ENCODE assay signal across 15 cellular contexts in the genomic region with DNA sequence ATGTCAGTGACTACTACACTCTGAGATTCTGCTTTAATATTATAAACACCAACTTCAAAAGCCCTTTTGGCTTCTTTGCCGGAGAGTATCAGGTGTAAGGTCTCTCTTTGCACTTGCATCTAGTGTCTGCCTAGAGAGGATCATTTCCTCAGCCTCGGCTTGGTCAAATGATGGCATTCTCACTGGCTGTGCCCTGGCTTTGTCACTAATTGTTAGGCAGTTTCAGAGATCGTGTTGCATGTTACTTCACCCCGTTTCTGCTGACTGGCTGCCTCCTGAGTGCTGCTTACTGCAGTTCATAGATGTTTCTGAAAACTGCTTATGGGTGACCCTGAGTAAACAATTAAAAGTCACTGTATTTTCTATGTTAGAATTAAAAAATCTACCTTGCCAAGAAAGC.
DNase-seq lines count a peak whose midpoint lies in the region; ATAC-seq and TF ChIP-seq lines count a peak whose summit lies in the region.
"Had no signal": no experiment of that assay in that cellular context is flagged by ENCODE, and none has a peak within 500 bp of the region (broad histone marks: within the 10 kb centered on the region; RNA-seq: fewer than 3 reads in every experiment).

No MANE protein-coding gene starts in this region.

- POLR2A ChIA-PET in HEK293 (lab: Yijun Ruan, JAX): no interaction called here

- TF ChIP-seq CTCF in HEK293 (tag by site-specific recombination; IDR thresholded peaks at IDR 0.05): no peak

- no peaks in the 10 kb centered on the region for H3K36me3 ChIP-seq in HEK293 (ENCODE audit: control insufficient read depth in 2 of 2, insufficient read depth in 1 of 2, low read length in 2 of 2)
- no peaks in the 10 kb centered on the region for H3K36me3 ChIP-seq in iPS-20b (ENCODE audit: insufficient read depth, low read depth, low read length)
- H3K36me3 ChIP-seq: upper lobe of left lung had no signal

- no peak for ATAC-seq in HG02678 (IDR thresholded peaks at IDR 0.05; ENCODE audit: unreplicated experiment)
- ATAC-seq: HCT116 had no signal

- no peaks in the 10 kb centered on the region for H3K9me3 ChIP-seq in HEK293 (ENCODE audit: control insufficient read depth, insufficient read depth, low read depth, low read length)
- no peaks in the 10 kb centered on the region for H3K9me3 ChIP-seq in iPS-20b (ENCODE audit: insufficient read depth, low read depth, low read length)
- H3K9me3 ChIP-seq: upper lobe of left lung had no signal

- H3K27ac ChIP-seq in HEK293 (ENCODE audit: extremely low read depth, low read depth, low read length) (no peak overlapping the region), iPS-20b (ENCODE audit: low read length) (no peak overlapping the region)
- H3K27ac ChIP-seq: RWPE1 had no signal

- DNase-seq in amygdala (lab: John Stamatoyannopoulos, UW) (peak in 29 of 56 donors; percentile 4 to 65 (median 23)), stromal cell of bone marrow (ENCODE audit: low read depth) (peak; percentile 25), NCI-H2227 (lab: John Stamatoyannopoulos, UW; ENCODE audit: unreplicated experiment) (no peak), NCI-H526 (lab: John Stamatoyannopoulos, UW) (no peak)
- DNase-seq: activated CD4-positive, alpha-beta T cell treated with anti-CD3 and anti-CD28 coated beads for 1 hour; activated naive CD4-positive, alpha-beta T cell treated with Interleukin-2 at 50 U/mL for 16 hours; DND-41; effector memory CD4-positive, alpha-beta T cell; NCI-H1694 had no signal

- CTCF ChIA-PET in HEK293 (lab: Yijun Ruan, JAX): interaction anchor here (0.9 to 1.0 kb wide), 2 partner anchors 35 to 38 kb away, joined by 4 read pairs; no protein-coding TSS in a partner anchor

- H3K27me3 ChIP-seq in iPS-20b (ENCODE audit: insufficient read depth, low read length): no peaks in the 10 kb centered on the region
- H3K27me3 ChIP-seq: upper lobe of left lung had no signal

- peak overlapping the region; percentile 26; the same call in 1 of the 2 replicates for H3K9ac ChIP-seq in iPS-20b (ENCODE audit: low read depth, low read length)

- H3K4me3 ChIP-seq in HEK293 (ENCODE audit: low read depth, low read length) (no peak overlapping the region), iPS-20b (ENCODE audit: low read length) (no peak overlapping the region)
- H3K4me3 ChIP-seq: upper lobe of left lung had no signal

- H3K4me1 ChIP-seq in HEK293 (ENCODE audit: control insufficient read depth, insufficient read depth, low read length) (peaks cover 6% of the 10 kb centered on the region), iPS-20b (ENCODE audit: insufficient read depth, low read length) (peaks cover 16% of the 10 kb centered on the region)

TF ChIP-seq in HEK293, 187 proteins besides CTCF, POLR2A, EP300 and RAD21:
- TF ChIP-seq ZFP69B (tag by site-specific recombination; IDR thresholded peaks at IDR 0.05) (no peak), ZNF341 (tag by site-specific recombination; IDR thresholded peaks at IDR 0.05; ENCODE audit: low read depth) (no peak), ZNF174 (tag by site-specific recombination; IDR thresholded peaks at IDR 0.05) (no peak), ZFP37 (tag by site-specific recombination; IDR thresholded peaks at IDR 0.05) (no peak), ZBTB48 (tag by site-specific recombination; IDR thresholded peaks at IDR 0.05) (no peak), KLF10 (tag by site-specific recombination; IDR thresholded peaks at IDR 0.05) (no peak), KLF16 (tag by site-specific recombination; IDR thresholded peaks at IDR 0.05) (no peak)
- TF ChIP-seq, protein P1, sequence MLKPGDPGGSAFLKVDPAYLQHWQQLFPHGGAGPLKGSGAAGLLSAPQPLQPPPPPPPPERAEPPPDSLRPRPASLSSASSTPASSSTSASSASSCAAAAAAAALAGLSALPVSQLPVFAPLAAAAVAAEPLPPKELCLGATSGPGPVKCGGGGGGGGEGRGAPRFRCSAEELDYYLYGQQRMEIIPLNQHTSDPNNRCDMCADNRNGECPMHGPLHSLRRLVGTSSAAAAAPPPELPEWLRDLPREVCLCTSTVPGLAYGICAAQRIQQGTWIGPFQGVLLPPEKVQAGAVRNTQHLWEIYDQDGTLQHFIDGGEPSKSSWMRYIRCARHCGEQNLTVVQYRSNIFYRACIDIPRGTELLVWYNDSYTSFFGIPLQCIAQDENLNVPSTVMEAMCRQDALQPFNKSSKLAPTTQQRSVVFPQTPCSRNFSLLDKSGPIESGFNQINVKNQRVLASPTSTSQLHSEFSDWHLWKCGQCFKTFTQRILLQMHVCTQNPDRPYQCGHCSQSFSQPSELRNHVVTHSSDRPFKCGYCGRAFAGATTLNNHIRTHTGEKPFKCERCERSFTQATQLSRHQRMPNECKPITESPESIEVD (tag by site-specific recombination; IDR thresholded peaks at IDR 0.05): peak; percentile 49; the same call in 1 of the 2 replicates

Comparison
In these comparisons a context has a peak if more than half of its experiments do, and no peak if none do; other contexts are left out.
1. DNase-seq: peak in amygdala (29 of 56) and stromal cell of bone marrow (single experiment); none in NCI-H2227 (single experiment) and NCI-H526 (0 of 2).